ENCODE assay signal across 18 cellular contexts in genomic region chr11:90332415-90332814, GRCh38.
"Had no signal": no experiment of that assay in that cellular context is flagged by ENCODE, and none has a peak within 500 bp of the region (broad histone marks: within the 10 kb centered on the region; RNA-seq: fewer than 3 reads in every experiment).

No MANE protein-coding gene starts in this region.

- DNase-seq: activated CD4-positive, alpha-beta T cell treated with anti-CD3 and anti-CD28 coated beads, Interleukin-2, amount 10 ng/mL, durations not matched to agents 7 days and 5 days; activated CD4-positive, CD25-positive, alpha-beta regulatory T cell; activated CD8-positive, alpha-beta memory T cell treated with anti-CD3 and anti-CD28 coated beads, Interleukin-2, amount 50 U/mL, for 48 hours; activated naive CD8-positive, alpha-beta T cell treated with anti-CD3 and anti-CD28 coated beads for 36 hours; amygdala; cerebellar nuclear complex; effector memory CD4-positive, alpha-beta T cell; left ventricle myocardium superior; mesenchymal stem cell; naive thymus-derived CD8-positive, alpha-beta T cell; stimulated activated CD4-positive, alpha-beta T cell treated with anti-CD3 and anti-CD28 coated beads, Interleukin-12 subunit alpha, Interleukin-12 subunit beta, amount 100 ng/mL, for 4 hours; stimulated activated CD4-positive, alpha-beta T cell treated with anti-CD3 and anti-CD28 coated beads, Interleukin-2, amount 100 ng/mL, for 24 hours; stomach; upper lobe of right lung had no signal

- H3K27ac ChIP-seq: hepatocyte, parathyroid adenoma, stomach, thoracic aorta, upper lobe of right lung had no signal

- ATAC-seq: left ventricle myocardium superior; naive thymus-derived CD8-positive, alpha-beta T cell; upper lobe of right lung had no signal

- FAIRE-seq: keratinocyte had no signal
